In the genomic region with DNA sequence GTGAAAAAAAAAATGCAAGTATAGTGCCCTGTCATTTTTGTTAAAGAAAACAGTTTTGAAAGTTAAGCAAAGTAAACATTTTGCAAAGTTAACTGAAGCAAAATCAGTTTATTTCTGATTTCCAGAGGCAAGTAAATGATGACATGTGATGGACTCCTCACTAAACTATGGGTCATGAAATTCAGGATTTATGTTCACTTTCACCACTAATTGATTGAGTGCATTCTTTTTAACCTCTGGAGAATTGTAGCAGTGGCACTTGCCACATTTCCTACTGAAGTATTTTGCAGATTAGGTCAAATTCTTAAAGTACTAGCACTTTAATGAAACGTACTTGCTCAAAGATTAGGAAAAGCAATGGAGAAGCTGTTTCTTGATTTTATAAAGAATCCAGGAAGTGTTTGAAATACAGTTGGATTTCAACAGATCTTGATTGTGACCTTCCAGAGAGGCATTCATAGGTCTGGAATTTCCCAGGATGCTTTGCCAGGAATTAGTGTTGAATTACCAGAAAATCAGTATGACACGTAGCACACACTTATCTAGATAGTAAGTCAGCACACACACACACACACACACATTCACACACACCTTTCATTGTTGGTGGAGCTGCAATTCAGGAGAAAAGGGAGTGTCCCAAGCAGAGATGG, we compare ENCODE assay signal across 10 cellular contexts.
A peak's percentile ranks its signal among the peaks of the same experiment; 100 is the strongest.
DNase-seq lines count a peak whose midpoint lies in the region; ATAC-seq and TF ChIP-seq lines count a peak whose summit lies in the region.
"Had no signal": no experiment of that assay in that cellular context is flagged by ENCODE, and none has a peak within 500 bp of the region (broad histone marks: within the 10 kb centered on the region; RNA-seq: fewer than 3 reads in every experiment).

No MANE protein-coding gene starts in this region.

- H4K20me1 ChIP-seq in fibroblast of lung (ENCODE audit: control insufficient read depth, extremely low read depth, insufficient read depth, low read length) = no peaks in the 10 kb centered on the region

- H3K4me1 ChIP-seq in fibroblast of lung (ENCODE audit: control insufficient read depth, extremely low read depth, insufficient read depth, low read length) = peaks cover 7% of the 10 kb centered on the region

- H3K4me1 Mint-ChIP-seq in chondrocyte (ENCODE audit: low read depth) = peaks cover 12% of the 10 kb centered on the region

- DNase-seq in COLO829 (ENCODE audit: low spot score) (peak; percentile 56), fibroblast of lung (ENCODE audit: low read depth in 2 of 2) (peak; percentile 89 to 98), non-pigmented ciliary epithelial cell (ENCODE audit: low read depth) (peak; percentile 89), chondrocyte (ENCODE audit: low spot score) (no peak), GM10266 (ENCODE audit: extremely low spot score) (no peak)
- DNase-seq: activated CD8-positive, alpha-beta T cell treated with anti-CD3 and anti-CD28 coated beads, Interleukin-2, amount 10 ng/mL, durations not matched to agents 7 days and 5 days; NCI-H2029 treated with DMSO at 0.1 percent for 48 hours had no signal

- peak overlapping the region; percentile 60 for H2AFZ ChIP-seq in fibroblast of lung (ENCODE audit: low read length)

- H3K27ac Mint-ChIP-seq in chondrocyte (ENCODE audit: unreplicated experiment) = no peak overlapping the region
- H3K27ac Mint-ChIP-seq: activated CD8-positive, alpha-beta T cell treated with anti-CD3 and anti-CD28 coated beads, Interleukin-2, amount 10 ng/mL, durations not matched to agents 7 days and 5 days had no signal

- peak overlapping the region; percentile 73 for H3K4me2 ChIP-seq in fibroblast of lung (ENCODE audit: extremely low read depth, insufficient read depth, low read length)

- H3K4me3 ChIP-seq in fibroblast of lung (replicated peaks in 1 of 4; ENCODE audit: control extremely low read depth in 1 of 4, insufficient read depth in 1 of 4, low read depth in 3 of 4, low read length in 4 of 4) = no peak overlapping the region

- no peaks in the 10 kb centered on the region for H3K36me3 ChIP-seq in fibroblast of lung (ENCODE audit: control insufficient read depth, insufficient read depth, low read length)

- no peaks in the 10 kb centered on the region for H3K27me3 ChIP-seq in fibroblast of lung (ENCODE audit: control insufficient read depth, insufficient read depth, low read length)

- ATAC-seq in HG03039 (IDR thresholded peaks at IDR 0.05; ENCODE audit: unreplicated experiment) (no peak), GM21381 (IDR thresholded peaks at IDR 0.05; ENCODE audit: unreplicated experiment) (no peak)
- ATAC-seq: activated CD8-positive, alpha-beta T cell treated with anti-CD3 and anti-CD28 coated beads, Interleukin-2, amount 10 ng/mL, durations not matched to agents 7 days and 5 days had no signal

- TF ChIP-seq CTCF in fibroblast of lung (conservative IDR thresholded peaks at IDR 0.05 in 1 of 2, IDR thresholded peaks at IDR 0.05 in 1 of 2; ENCODE audit: low read depth in 1 of 2, low read length in 2 of 2) = no peak
- no peak for TF ChIP-seq CTCF in chondrocyte (IDR thresholded peaks at IDR 0.05)
- no peak for TF ChIP-seq CTCF in GM10266 (IDR thresholded peaks at IDR 0.05; ENCODE audit: control insufficient read depth, insufficient read depth, low read depth, missing control alignments)

- H3K27ac ChIP-seq in fibroblast of lung (ENCODE audit: insufficient read depth, low read length) = peak overlapping the region; percentile 75

- no peak overlapping the region for H3K9ac ChIP-seq in fibroblast of lung (ENCODE audit: insufficient read depth, low read length)

- no peaks in the 10 kb centered on the region for H3K9me3 Mint-ChIP-seq in chondrocyte (ENCODE audit: low read depth)

- H3K4me3 Mint-ChIP-seq in chondrocyte (ENCODE audit: unreplicated experiment) = no peak overlapping the region
- H3K4me3 Mint-ChIP-seq: activated CD8-positive, alpha-beta T cell treated with anti-CD3 and anti-CD28 coated beads, Interleukin-2, amount 10 ng/mL, durations not matched to agents 7 days and 5 days had no signal

- no peaks in the 10 kb centered on the region for H3K27me3 Mint-ChIP-seq in chondrocyte (ENCODE audit: low read depth)

- H3K36me3 Mint-ChIP-seq in chondrocyte (ENCODE audit: low read depth) = no peaks in the 10 kb centered on the region

- no peaks in the 10 kb centered on the region for H3K9me3 ChIP-seq in fibroblast of lung (ENCODE audit: control insufficient read depth, insufficient read depth, low read depth, low read length)

- H3K79me2 ChIP-seq in fibroblast of lung (ENCODE audit: control insufficient read depth, insufficient read depth, low read length) = no peaks in the 10 kb centered on the region

TF ChIP-seq in PFSK-1, 5 proteins besides CTCF, POLR2A, EP300 and RAD21:
- TF ChIP-seq FOXP2 (optimal IDR thresholded peaks at IDR 0.05; ENCODE audit: borderline replicate concordance, extremely low read depth, extremely low read length, insufficient read depth) (no peak), POLR2AphosphoS5 (IDR thresholded peaks at IDR 0.05; ENCODE audit: low read depth, low read length) (0 out of 2 replicates have a peak, but pooled peaks have one; percentile 34), TAF1 (IDR thresholded peaks at IDR 0.05; ENCODE audit: borderline replicate concordance, insufficient read depth, low read length) (no peak)
- TF ChIP-seq, protein P1, sequence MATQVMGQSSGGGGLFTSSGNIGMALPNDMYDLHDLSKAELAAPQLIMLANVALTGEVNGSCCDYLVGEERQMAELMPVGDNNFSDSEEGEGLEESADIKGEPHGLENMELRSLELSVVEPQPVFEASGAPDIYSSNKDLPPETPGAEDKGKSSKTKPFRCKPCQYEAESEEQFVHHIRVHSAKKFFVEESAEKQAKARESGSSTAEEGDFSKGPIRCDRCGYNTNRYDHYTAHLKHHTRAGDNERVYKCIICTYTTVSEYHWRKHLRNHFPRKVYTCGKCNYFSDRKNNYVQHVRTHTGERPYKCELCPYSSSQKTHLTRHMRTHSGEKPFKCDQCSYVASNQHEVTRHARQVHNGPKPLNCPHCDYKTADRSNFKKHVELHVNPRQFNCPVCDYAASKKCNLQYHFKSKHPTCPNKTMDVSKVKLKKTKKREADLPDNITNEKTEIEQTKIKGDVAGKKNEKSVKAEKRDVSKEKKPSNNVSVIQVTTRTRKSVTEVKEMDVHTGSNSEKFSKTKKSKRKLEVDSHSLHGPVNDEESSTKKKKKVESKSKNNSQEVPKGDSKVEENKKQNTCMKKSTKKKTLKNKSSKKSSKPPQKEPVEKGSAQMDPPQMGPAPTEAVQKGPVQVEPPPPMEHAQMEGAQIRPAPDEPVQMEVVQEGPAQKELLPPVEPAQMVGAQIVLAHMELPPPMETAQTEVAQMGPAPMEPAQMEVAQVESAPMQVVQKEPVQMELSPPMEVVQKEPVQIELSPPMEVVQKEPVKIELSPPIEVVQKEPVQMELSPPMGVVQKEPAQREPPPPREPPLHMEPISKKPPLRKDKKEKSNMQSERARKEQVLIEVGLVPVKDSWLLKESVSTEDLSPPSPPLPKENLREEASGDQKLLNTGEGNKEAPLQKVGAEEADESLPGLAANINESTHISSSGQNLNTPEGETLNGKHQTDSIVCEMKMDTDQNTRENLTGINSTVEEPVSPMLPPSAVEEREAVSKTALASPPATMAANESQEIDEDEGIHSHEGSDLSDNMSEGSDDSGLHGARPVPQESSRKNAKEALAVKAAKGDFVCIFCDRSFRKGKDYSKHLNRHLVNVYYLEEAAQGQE (IDR thresholded peaks at IDR 0.05; ENCODE audit: insufficient read depth in 1 of 2, low read depth in 2 of 2, low read length in 2 of 2) = no peak
TF ChIP-seq in PFSK-1: peak in this region for 1.

Comparison
In these comparisons a context has a peak if more than half of its experiments do, and no peak if none do; other contexts are left out.
1. DNase-seq: peak in COLO829 (single experiment), fibroblast of lung (2 of 2) and non-pigmented ciliary epithelial cell (single experiment); none in chondrocyte (single experiment) and GM10266 (single experiment).